Comparison of ENCODE assay signal across 22 cellular contexts in genomic region chr13:23848019-23848418, GRCh38. TPM values are rescaled to one million over a fixed set of nuclear protein-coding genes. Genes with fewer than 3 reads are reported as not detected.
"Had no signal": no experiment of that assay in that cellular context is flagged by ENCODE, and none has a peak within 500 bp of the region (broad histone marks: within the 10 kb centered on the region; RNA-seq: fewer than 3 reads in every experiment).

No MANE protein-coding gene starts in this region.

- H3K4me3 ChIP-seq: body of pancreas, gastrocnemius medialis, left lung, right atrium auricular region, suprapubic skin, transverse colon had no signal

- H3K9me3 ChIP-seq: body of pancreas, gastrocnemius medialis, left lung, right atrium auricular region, suprapubic skin, transverse colon had no signal

- H3K4me1 ChIP-seq: left lung, right atrium auricular region had no signal

- H3K36me3 ChIP-seq: gastrocnemius medialis, left lung, right atrium auricular region, transverse colon had no signal

- H3K27ac ChIP-seq: body of pancreas, gastrocnemius medialis, left lung, right atrium auricular region, transverse colon had no signal

- ATAC-seq: activated CD8-positive, alpha-beta T cell treated with anti-CD3 and anti-CD28 coated beads, Interleukin-2, amount 10 ng/mL, durations not matched to agents 7 days and 5 days; body of pancreas; gastrocnemius medialis; left lung; stimulated activated naive CD8-positive, alpha-beta T cell treated with anti-CD3 and anti-CD28 coated beads, Interleukin-15, amount 100 ng/mL, for 72 hours had no signal

- H3K27me3 ChIP-seq: body of pancreas, gastrocnemius medialis, left lung, right atrium auricular region, suprapubic skin, transverse colon had no signal

- DNase-seq: activated CD4-positive, alpha-beta T cell treated with anti-CD3 and anti-CD28 coated beads, Interleukin-2, amount 10 ng/mL, durations not matched to agents 24 days and 14 days; activated CD8-positive, alpha-beta T cell treated with anti-CD3 and anti-CD28 coated beads, Interleukin-2, amount 10 ng/mL, durations not matched to agents 7 days and 5 days; activated naive CD4-positive, alpha-beta T cell treated with anti-CD3 and anti-CD28 coated beads for 36 hours; activated T-cell treated with anti-CD3 and anti-CD28 coated beads, Interleukin-2, amount 50 U/mL, for 24 hours; body of pancreas; gastrocnemius medialis; head of caudate nucleus; left lung; mammary epithelial cell; stimulated activated CD4-positive, alpha-beta T cell treated with anti-CD3 and anti-CD28 coated beads, Interleukin-12 subunit alpha, Interleukin-12 subunit beta, amount 100 ng/mL, for 4 hours; stimulated activated CD4-positive, alpha-beta T cell treated with anti-CD3 and anti-CD28 coated beads, Interleukin-1b, Interleukin-23, amount 100 ng/mL, for 48 hours; stimulated activated naive CD8-positive, alpha-beta T cell treated with anti-CD3 and anti-CD28 coated beads, Interleukin-15, amount 100 ng/mL, for 72 hours; T1000; transverse colon had no signal

RNA-seq across cellular contexts. Expression of gene C1QTNF9B, which starts 49.3 kb away (rescaled TPM):
- total RNA-seq: activated CD4-positive, alpha-beta T cell treated with anti-CD3 and anti-CD28 coated beads, Interleukin-2, amount 10 ng/mL, durations not matched to agents 24 days and 14 days; activated CD8-positive, alpha-beta T cell treated with anti-CD3 and anti-CD28 coated beads, Interleukin-2, amount 10 ng/mL, durations not matched to agents 7 days and 5 days; activated naive CD4-positive, alpha-beta T cell treated with anti-CD3 and anti-CD28 coated beads for 36 hours; body of pancreas; dermis microvascular lymphatic vessel endothelial cell; kidney epithelial cell; mammary epithelial cell; mononuclear cell; neural crest cell; omental fat pad; progenitor cell of endocrine pancreas; transverse colon had no signal
